In the genomic region with DNA sequence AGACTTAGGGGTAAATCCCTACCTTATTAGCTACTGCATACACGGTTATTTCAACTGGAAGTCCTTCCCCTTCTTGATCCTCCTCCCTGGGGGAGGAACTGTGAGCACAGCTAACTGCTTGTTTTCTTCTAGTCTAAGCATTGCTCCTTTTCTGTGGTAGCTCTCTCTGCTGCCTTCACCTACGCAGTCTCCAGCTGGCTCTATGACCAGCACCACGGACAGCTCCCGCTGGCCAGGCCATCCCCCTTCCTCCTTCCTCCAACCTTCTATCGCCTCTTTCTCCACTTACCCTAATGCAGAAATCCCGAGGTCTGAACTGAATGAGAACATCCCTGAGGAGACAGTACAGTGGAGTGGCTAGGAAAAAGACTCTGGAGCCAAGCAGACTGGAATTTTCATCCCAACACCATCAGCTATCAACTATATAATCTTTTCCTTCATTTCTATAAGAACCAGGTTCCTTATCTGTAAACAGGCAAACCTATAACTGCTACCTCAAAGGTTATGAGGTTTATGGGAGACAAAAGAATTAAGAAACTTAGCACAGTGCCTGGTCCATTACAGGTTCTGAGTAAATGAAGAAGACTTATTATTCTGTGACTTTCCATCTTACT, we compare ENCODE assay signal across 12 cellular contexts. TPM values are rescaled to one million over a fixed set of nuclear protein-coding genes. Genes with fewer than 3 reads are reported as not detected.
DNase-seq lines count a peak whose midpoint lies in the region; ATAC-seq lines count a peak whose summit lies in the region.
"Had no signal": no experiment of that assay in that cellular context is flagged by ENCODE, and none has a peak within 500 bp of the region (broad histone marks: within the 10 kb centered on the region; RNA-seq: fewer than 3 reads in every experiment).

No MANE protein-coding gene starts in this region.

- ATAC-seq in HG02610 (IDR thresholded peaks at IDR 0.05; ENCODE audit: unreplicated experiment): no peak
- ATAC-seq in GM18498 (IDR thresholded peaks at IDR 0.05; ENCODE audit: unreplicated experiment): no peak

- DNase-seq in CD1c-positive myeloid dendritic cell (ENCODE audit: extremely low spot score) (peak; percentile 40), HT1080 (ENCODE audit: low read depth) (peak; percentile 27), UCSD-AML1 (lab: John Stamatoyannopoulos, UW; ENCODE audit: unreplicated experiment) (peak; percentile 42), kidney tubule cell (ENCODE audit: low spot score) (peak; percentile 39), GOT3 (lab: John Stamatoyannopoulos, UW) (no peak)
- DNase-seq in activated CD4-positive, CD25-positive, alpha-beta regulatory T cell (lab: John Stamatoyannopoulos, UW): no peak
- DNase-seq: GDM1, psoas muscle had no signal

RNA-seq across cellular contexts. Expression of gene CFAP65, which starts 4.7 kb away (rescaled TPM):
- not detected in 2 replicates for total RNA-seq in HT1080 (2014; rRNA removed; shearing (Covaris generic))
- polyA plus RNA-seq in HT1080 (2015; cell fraction: cytosol; rRNA removed): 0.09 and 0.17 TPM in 2 replicates
- 0.25 and 0.26 TPM in 2 replicates for polyA plus RNA-seq in HT1080 (2015; cell fraction: nucleus; rRNA removed)
- total RNA-seq: glomerular endothelial cell, psoas muscle, subcutaneous adipose tissue had no signal
- polyA plus RNA-seq: psoas muscle had no signal

RNA-seq across cellular contexts. Expression of gene IHH, which starts 14.7 kb away (rescaled TPM):
- total RNA-seq in HT1080 (2014; rRNA removed; shearing (Covaris generic)): not detected in 2 replicates
- not detected in 2 replicates for polyA plus RNA-seq in HT1080 (2015; cell fraction: cytosol; rRNA removed)
- not detected in 2 replicates for polyA plus RNA-seq in HT1080 (2015; cell fraction: nucleus; rRNA removed)
- total RNA-seq: glomerular endothelial cell, psoas muscle had no signal

RNA-seq across cellular contexts. Expression of gene CRYBA2, which starts 52.8 kb away (rescaled TPM):
- not detected in 2 replicates for total RNA-seq in HT1080 (2014; rRNA removed; shearing (Covaris generic))
- polyA plus RNA-seq in HT1080 (2015; cell fraction: cytosol; rRNA removed): not detected in 2 replicates
- polyA plus RNA-seq in HT1080 (2015; cell fraction: nucleus; rRNA removed): not detected in 2 replicates
- total RNA-seq: glomerular endothelial cell, psoas muscle, subcutaneous adipose tissue had no signal

Comparison
In these comparisons a context has a peak if more than half of its experiments do, and no peak if none do; other contexts are left out.
1. DNase-seq: peak in CD1c-positive myeloid dendritic cell (single experiment), HT1080 (single experiment), UCSD-AML1 (single experiment) and kidney tubule cell (single experiment); none in GOT3 (single experiment) and activated CD4-positive, CD25-positive, alpha-beta regulatory T cell (0 of 4).